Comparison of ENCODE assay signal across 1 cellular context in the genomic region with DNA sequence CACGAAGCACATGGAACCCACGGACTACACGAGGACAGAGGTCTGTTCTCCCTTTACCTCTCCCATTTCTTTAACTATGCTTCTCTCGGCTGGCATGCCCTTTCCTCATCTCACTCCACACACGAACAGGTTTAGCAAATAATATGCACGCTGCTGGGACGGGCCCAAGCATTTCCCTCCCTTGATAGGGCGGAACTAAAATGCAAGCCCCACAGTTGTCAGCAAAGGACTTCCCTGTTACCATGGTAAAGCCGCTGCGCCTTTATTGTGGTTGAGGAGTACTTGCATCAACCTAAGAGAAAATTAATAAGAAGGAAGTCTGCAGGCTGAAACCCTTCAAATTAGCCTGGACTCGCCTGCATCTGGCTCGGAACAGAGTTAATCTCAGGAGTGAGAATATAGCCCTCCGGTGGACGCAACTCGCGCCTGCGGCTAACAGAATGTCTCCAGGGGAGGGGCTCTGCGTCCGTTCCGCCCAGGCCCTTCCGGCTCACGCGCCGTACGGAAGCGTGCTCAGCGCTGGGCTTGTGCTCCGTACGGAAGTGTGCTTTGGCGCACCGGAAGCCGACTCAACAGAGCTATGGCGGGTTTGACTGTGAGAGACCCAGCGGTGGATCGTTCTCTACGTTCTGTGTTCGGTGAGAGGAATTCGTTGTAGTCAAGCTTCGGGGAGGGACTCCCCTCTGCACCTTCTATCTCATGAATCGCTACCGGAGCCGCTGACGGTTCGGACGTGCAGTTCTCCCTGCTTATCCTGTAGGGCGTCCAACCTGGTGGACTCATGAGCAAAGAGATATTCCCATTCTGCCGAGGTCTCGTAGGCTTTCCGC.
TF ChIP-seq lines count a peak whose summit lies in the region.

A gene with protein sequence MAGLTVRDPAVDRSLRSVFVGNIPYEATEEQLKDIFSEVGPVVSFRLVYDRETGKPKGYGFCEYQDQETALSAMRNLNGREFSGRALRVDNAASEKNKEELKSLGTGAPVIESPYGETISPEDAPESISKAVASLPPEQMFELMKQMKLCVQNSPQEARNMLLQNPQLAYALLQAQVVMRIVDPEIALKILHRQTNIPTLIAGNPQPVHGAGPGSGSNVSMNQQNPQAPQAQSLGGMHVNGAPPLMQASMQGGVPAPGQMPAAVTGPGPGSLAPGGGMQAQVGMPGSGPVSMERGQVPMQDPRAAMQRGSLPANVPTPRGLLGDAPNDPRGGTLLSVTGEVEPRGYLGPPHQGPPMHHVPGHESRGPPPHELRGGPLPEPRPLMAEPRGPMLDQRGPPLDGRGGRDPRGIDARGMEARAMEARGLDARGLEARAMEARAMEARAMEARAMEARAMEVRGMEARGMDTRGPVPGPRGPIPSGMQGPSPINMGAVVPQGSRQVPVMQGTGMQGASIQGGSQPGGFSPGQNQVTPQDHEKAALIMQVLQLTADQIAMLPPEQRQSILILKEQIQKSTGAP (plus strand): TSS at position 555 of the 830 bp plus-strand sequence. CDS start 26 bp downstream, at position 581.

TF ChIP-seq in HepG2, 621 proteins besides CTCF, POLR2A, EP300 and RAD21 (continued from another document and continues in another):
- TF ChIP-seq ZNF430 (CRISPR knock-in tag; IDR thresholded peaks at IDR 0.05): peak; percentile 72; the same call in 1 of the 2 replicates
- TF ChIP-seq, protein P1, sequence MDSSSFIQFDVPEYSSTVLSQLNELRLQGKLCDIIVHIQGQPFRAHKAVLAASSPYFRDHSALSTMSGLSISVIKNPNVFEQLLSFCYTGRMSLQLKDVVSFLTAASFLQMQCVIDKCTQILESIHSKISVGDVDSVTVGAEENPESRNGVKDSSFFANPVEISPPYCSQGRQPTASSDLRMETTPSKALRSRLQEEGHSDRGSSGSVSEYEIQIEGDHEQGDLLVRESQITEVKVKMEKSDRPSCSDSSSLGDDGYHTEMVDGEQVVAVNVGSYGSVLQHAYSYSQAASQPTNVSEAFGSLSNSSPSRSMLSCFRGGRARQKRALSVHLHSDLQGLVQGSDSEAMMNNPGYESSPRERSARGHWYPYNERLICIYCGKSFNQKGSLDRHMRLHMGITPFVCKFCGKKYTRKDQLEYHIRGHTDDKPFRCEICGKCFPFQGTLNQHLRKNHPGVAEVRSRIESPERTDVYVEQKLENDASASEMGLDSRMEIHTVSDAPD (CRISPR knock-in tag; IDR thresholded peaks at IDR 0.05): no peak
- TF ChIP-seq, protein P2, sequence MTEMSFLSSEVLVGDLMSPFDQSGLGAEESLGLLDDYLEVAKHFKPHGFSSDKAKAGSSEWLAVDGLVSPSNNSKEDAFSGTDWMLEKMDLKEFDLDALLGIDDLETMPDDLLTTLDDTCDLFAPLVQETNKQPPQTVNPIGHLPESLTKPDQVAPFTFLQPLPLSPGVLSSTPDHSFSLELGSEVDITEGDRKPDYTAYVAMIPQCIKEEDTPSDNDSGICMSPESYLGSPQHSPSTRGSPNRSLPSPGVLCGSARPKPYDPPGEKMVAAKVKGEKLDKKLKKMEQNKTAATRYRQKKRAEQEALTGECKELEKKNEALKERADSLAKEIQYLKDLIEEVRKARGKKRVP (CRISPR knock-in tag; IDR thresholded peaks at IDR 0.05): no peak
- TF ChIP-seq BHLHE40 (IDR thresholded peaks at IDR 0.05; ENCODE audit: low read length): 0 out of 2 replicates have a peak, but pooled peaks have one; percentile 44
- no peak for TF ChIP-seq ZNF879 (CRISPR knock-in tag; IDR thresholded peaks at IDR 0.05)
- TF ChIP-seq TRIM24 (CRISPR knock-in tag; IDR thresholded peaks at IDR 0.05): no peak
- TF ChIP-seq, protein P3, sequence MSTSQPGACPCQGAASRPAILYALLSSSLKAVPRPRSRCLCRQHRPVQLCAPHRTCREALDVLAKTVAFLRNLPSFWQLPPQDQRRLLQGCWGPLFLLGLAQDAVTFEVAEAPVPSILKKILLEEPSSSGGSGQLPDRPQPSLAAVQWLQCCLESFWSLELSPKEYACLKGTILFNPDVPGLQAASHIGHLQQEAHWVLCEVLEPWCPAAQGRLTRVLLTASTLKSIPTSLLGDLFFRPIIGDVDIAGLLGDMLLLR (CRISPR knock-in tag; IDR thresholded peaks at IDR 0.05): no peak
- TF ChIP-seq HOXA5 (CRISPR knock-in tag; IDR thresholded peaks at IDR 0.05): peak; percentile 30; the same call in 1 of the 2 replicates
- TF ChIP-seq, protein P4, sequence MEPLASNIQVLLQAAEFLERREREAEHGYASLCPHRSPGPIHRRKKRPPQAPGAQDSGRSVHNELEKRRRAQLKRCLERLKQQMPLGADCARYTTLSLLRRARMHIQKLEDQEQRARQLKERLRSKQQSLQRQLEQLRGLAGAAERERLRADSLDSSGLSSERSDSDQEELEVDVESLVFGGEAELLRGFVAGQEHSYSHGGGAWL (CRISPR knock-in tag; IDR thresholded peaks at IDR 0.05): no peak
- TF ChIP-seq, protein P5, sequence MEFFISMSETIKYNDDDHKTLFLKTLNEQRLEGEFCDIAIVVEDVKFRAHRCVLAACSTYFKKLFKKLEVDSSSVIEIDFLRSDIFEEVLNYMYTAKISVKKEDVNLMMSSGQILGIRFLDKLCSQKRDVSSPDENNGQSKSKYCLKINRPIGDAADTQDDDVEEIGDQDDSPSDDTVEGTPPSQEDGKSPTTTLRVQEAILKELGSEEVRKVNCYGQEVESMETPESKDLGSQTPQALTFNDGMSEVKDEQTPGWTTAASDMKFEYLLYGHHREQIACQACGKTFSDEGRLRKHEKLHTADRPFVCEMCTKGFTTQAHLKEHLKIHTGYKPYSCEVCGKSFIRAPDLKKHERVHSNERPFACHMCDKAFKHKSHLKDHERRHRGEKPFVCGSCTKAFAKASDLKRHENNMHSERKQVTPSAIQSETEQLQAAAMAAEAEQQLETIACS (CRISPR knock-in tag; IDR thresholded peaks at IDR 0.05): no peak
- TF ChIP-seq, protein P6, sequence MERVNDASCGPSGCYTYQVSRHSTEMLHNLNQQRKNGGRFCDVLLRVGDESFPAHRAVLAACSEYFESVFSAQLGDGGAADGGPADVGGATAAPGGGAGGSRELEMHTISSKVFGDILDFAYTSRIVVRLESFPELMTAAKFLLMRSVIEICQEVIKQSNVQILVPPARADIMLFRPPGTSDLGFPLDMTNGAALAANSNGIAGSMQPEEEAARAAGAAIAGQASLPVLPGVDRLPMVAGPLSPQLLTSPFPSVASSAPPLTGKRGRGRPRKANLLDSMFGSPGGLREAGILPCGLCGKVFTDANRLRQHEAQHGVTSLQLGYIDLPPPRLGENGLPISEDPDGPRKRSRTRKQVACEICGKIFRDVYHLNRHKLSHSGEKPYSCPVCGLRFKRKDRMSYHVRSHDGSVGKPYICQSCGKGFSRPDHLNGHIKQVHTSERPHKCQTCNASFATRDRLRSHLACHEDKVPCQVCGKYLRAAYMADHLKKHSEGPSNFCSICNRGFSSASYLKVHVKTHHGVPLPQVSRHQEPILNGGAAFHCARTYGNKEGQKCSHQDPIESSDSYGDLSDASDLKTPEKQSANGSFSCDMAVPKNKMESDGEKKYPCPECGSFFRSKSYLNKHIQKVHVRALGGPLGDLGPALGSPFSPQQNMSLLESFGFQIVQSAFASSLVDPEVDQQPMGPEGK (CRISPR knock-in tag; IDR thresholded peaks at IDR 0.05): peak; percentile 63
- TF ChIP-seq KAT8 (CRISPR knock-in tag; IDR thresholded peaks at IDR 0.05): peak; percentile 85
- TF ChIP-seq ARID2 (CRISPR knock-in tag; IDR thresholded peaks at IDR 0.05; ENCODE audit: borderline replicate concordance): 0 out of 2 replicates have a peak, but pooled peaks have one; percentile 57
- TF ChIP-seq AGO2 (optimal IDR thresholded peaks at IDR 0.05; ENCODE audit: low read depth, low read length): no peak
- TF ChIP-seq ZNF782 (CRISPR knock-in tag; IDR thresholded peaks at IDR 0.05; ENCODE audit: borderline replicate concordance): no peak
- TF ChIP-seq PHF8 (CRISPR knock-in tag; IDR thresholded peaks at IDR 0.05): peak; percentile 78
- TF ChIP-seq, protein P7, sequence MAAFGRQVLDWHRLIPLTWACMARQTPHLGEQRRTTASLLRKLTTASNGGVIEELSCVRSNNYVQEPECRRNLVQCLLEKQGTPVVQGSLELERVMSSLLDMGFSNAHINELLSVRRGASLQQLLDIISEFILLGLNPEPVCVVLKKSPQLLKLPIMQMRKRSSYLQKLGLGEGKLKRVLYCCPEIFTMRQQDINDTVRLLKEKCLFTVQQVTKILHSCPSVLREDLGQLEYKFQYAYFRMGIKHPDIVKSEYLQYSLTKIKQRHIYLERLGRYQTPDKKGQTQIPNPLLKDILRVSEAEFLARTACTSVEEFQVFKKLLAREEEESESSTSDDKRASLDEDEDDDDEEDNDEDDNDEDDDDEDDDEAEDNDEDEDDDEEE (CRISPR knock-in tag; IDR thresholded peaks at IDR 0.05): no peak
- no peak for TF ChIP-seq ZNF17 (CRISPR knock-in tag; IDR thresholded peaks at IDR 0.05)
- peak; percentile 36; the same call in 1 of the 2 replicates for TF ChIP-seq HCFC1 (IDR thresholded peaks at IDR 0.05; ENCODE audit: low read depth, low read length)
- no peak for TF ChIP-seq HOXA9 (CRISPR knock-in tag; IDR thresholded peaks at IDR 0.05; ENCODE audit: borderline replicate concordance)
- no peak for TF ChIP-seq ZNF83 (CRISPR knock-in tag; IDR thresholded peaks at IDR 0.05; ENCODE audit: borderline replicate concordance)
- no peak for TF ChIP-seq CENPX (CRISPR knock-in tag; IDR thresholded peaks at IDR 0.05)
- TF ChIP-seq, protein P8, sequence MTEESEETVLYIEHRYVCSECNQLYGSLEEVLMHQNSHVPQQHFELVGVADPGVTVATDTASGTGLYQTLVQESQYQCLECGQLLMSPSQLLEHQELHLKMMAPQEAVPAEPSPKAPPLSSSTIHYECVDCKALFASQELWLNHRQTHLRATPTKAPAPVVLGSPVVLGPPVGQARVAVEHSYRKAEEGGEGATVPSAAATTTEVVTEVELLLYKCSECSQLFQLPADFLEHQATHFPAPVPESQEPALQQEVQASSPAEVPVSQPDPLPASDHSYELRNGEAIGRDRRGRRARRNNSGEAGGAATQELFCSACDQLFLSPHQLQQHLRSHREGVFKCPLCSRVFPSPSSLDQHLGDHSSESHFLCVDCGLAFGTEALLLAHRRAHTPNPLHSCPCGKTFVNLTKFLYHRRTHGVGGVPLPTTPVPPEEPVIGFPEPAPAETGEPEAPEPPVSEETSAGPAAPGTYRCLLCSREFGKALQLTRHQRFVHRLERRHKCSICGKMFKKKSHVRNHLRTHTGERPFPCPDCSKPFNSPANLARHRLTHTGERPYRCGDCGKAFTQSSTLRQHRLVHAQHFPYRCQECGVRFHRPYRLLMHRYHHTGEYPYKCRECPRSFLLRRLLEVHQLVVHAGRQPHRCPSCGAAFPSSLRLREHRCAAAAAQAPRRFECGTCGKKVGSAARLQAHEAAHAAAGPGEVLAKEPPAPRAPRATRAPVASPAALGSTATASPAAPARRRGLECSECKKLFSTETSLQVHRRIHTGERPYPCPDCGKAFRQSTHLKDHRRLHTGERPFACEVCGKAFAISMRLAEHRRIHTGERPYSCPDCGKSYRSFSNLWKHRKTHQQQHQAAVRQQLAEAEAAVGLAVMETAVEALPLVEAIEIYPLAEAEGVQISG (CRISPR knock-in tag; IDR thresholded peaks at IDR 0.05): peak; percentile 80
- 0 out of 2 replicates have a peak, but pooled peaks have one; percentile 29 for TF ChIP-seq ZBTB3 (CRISPR knock-in tag; IDR thresholded peaks at IDR 0.05; ENCODE audit: borderline replicate concordance, low read depth)
- TF ChIP-seq, protein P9, sequence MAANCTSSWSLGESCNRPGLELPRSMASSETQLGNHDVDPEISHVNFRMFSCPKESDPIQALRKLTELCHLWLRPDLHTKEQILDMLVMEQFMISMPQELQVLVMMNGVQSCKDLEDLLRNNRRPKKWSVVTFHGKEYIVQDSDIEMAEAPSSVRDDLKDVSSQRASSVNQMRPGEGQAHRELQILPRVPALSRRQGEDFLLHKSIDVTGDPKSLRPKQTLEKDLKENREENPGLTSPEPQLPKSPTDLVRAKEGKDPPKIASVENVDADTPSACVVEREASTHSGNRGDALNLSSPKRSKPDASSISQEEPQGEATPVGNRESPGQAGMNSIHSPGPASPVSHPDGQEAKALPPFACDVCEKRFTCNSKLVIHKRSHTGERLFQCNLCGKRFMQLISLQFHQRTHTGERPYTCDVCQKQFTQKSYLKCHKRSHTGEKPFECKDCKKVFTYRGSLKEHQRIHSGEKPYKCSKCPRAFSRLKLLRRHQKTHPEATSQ (CRISPR knock-in tag; IDR thresholded peaks at IDR 0.05; ENCODE audit: borderline replicate concordance): no peak
- no peak for TF ChIP-seq SOX13 (IDR thresholded peaks at IDR 0.05)
- no peak for TF ChIP-seq SOX13 (CRISPR knock-in tag; conservative IDR thresholded peaks at IDR 0.05 in 1 of 2, IDR thresholded peaks at IDR 0.05 in 1 of 2)
- TF ChIP-seq ZNF775 (CRISPR knock-in tag; IDR thresholded peaks at IDR 0.05; ENCODE audit: borderline replicate concordance): no peak
- no peak for TF ChIP-seq PAWR (CRISPR knock-in tag; IDR thresholded peaks at IDR 0.05; ENCODE audit: borderline replicate concordance)
- no peak for TF ChIP-seq ZNF296 (CRISPR knock-in tag; conservative IDR thresholded peaks at IDR 0.05)
- TF ChIP-seq, protein P10, sequence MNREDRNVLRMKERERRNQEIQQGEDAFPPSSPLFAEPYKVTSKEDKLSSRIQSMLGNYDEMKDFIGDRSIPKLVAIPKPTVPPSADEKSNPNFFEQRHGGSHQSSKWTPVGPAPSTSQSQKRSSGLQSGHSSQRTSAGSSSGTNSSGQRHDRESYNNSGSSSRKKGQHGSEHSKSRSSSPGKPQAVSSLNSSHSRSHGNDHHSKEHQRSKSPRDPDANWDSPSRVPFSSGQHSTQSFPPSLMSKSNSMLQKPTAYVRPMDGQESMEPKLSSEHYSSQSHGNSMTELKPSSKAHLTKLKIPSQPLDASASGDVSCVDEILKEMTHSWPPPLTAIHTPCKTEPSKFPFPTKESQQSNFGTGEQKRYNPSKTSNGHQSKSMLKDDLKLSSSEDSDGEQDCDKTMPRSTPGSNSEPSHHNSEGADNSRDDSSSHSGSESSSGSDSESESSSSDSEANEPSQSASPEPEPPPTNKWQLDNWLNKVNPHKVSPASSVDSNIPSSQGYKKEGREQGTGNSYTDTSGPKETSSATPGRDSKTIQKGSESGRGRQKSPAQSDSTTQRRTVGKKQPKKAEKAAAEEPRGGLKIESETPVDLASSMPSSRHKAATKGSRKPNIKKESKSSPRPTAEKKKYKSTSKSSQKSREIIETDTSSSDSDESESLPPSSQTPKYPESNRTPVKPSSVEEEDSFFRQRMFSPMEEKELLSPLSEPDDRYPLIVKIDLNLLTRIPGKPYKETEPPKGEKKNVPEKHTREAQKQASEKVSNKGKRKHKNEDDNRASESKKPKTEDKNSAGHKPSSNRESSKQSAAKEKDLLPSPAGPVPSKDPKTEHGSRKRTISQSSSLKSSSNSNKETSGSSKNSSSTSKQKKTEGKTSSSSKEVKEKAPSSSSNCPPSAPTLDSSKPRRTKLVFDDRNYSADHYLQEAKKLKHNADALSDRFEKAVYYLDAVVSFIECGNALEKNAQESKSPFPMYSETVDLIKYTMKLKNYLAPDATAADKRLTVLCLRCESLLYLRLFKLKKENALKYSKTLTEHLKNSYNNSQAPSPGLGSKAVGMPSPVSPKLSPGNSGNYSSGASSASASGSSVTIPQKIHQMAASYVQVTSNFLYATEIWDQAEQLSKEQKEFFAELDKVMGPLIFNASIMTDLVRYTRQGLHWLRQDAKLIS (CRISPR knock-in tag; IDR thresholded peaks at IDR 0.05): no peak
- no peak for TF ChIP-seq ZNF746 (CRISPR knock-in tag; IDR thresholded peaks at IDR 0.05)
- TF ChIP-seq, protein P11, sequence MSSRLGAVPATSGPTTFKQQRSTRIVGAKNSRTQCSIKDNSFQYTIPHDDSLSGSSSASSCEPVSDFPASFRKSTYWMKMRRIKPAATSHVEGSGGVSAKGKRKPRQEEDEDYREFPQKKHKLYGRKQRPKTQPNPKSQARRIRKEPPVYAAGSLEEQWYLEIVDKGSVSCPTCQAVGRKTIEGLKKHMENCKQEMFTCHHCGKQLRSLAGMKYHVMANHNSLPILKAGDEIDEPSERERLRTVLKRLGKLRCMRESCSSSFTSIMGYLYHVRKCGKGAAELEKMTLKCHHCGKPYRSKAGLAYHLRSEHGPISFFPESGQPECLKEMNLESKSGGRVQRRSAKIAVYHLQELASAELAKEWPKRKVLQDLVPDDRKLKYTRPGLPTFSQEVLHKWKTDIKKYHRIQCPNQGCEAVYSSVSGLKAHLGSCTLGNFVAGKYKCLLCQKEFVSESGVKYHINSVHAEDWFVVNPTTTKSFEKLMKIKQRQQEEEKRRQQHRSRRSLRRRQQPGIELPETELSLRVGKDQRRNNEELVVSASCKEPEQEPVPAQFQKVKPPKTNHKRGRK (CRISPR knock-in tag; IDR thresholded peaks at IDR 0.05): no peak
- no peak for TF ChIP-seq SNRNP70 (IDR thresholded peaks at IDR 0.05; ENCODE audit: low read depth, low read length)
